Comparison of ENCODE assay signal across 8 cellular contexts in genomic region chr19:47049307-47049700, GRCh38. TPM values are rescaled to one million over a fixed set of nuclear protein-coding genes. Genes with fewer than 3 reads are reported as not detected.
DNase-seq lines count a peak whose midpoint lies in the region; ATAC-seq, FAIRE-seq and TF ChIP-seq lines count a peak whose summit lies in the region.

No MANE protein-coding gene starts in this region.

- ATAC-seq in HepG2: no peak
- ATAC-seq in right lobe of liver: no peak
- ATAC-seq in activated CD8-positive, alpha-beta T cell treated with anti-CD3 and anti-CD28 coated beads, Interleukin-2, amount 10 ng/mL, durations not matched to agents 7 days and 5 days: no peak
- ATAC-seq in upper lobe of right lung: no peak
- ATAC-seq in GM21381 (IDR thresholded peaks at IDR 0.05; ENCODE audit: unreplicated experiment): no peak

- H3K4me2 ChIP-seq in HepG2 (ENCODE audit: low read depth, low read length) (peak overlapping the region; percentile 59), hepatocyte (peak overlapping the region; percentile 64)

- no peak for FAIRE-seq in HepG2 (lab: Jason Lieb, UNC)

- CTCF ChIA-PET in HepG2 (lab: Yijun Ruan, JAX; ENCODE audit: low intra/inter-chr PET ratio, low total read pairs): no interaction called here
- CTCF ChIA-PET in activated CD8-positive, alpha-beta T cell treated with anti-CD3 and anti-CD28 coated beads, Interleukin-2, amount 10 ng/mL, durations not matched to agents 7 days and 5 days (lab: Charles Lee): no interaction called here

- BruUV-seq in HepG2 (replicated peaks; lab: Mats Ljungman, UMichigan): no TSS peak

- intact Hi-C loops in HepG2 (cut with micrococcal nuclease; ENCODE audit: unreplicated experiment) (no loop called here), right lobe of liver (cut with DNase I) (no loop called here), upper lobe of right lung (cut with DNase I) (no loop called here)

- peaks cover 2% of the 10 kb centered on the region for H3K36me3 Mint-ChIP-seq in activated CD8-positive, alpha-beta T cell treated with anti-CD3 and anti-CD28 coated beads, Interleukin-2, amount 10 ng/mL, durations not matched to agents 7 days and 5 days (ENCODE audit: low read depth)

- POLR2A ChIA-PET in HepG2 (lab: Yijun Ruan, JAX): interaction anchor here (1.2 kb wide), 1 partner anchor 9 kb away, joined by 6 read pairs; no protein-coding TSS in a partner anchor
- POLR2A ChIA-PET in activated CD8-positive, alpha-beta T cell treated with anti-CD3 and anti-CD28 coated beads, Interleukin-2, amount 10 ng/mL, durations not matched to agents 7 days and 5 days (lab: Charles Lee): no interaction called here

- H2AFZ ChIP-seq in HepG2 (ENCODE audit: low read length) (no peak overlapping the region), hepatocyte (peak overlapping the region; percentile 42)

- TF ChIP-seq EP300 in HepG2 (IDR thresholded peaks at IDR 0.05; ENCODE audit: low read depth in 2 of 2, low read length in 2 of 2) (no peak), HepG2 (CRISPR knock-in tag; IDR thresholded peaks at IDR 0.05; ENCODE audit: borderline replicate concordance) (no peak)

- peak overlapping the region; percentile 90 for H3K27ac Mint-ChIP-seq in activated CD8-positive, alpha-beta T cell treated with anti-CD3 and anti-CD28 coated beads, Interleukin-2, amount 10 ng/mL, durations not matched to agents 7 days and 5 days

- H3K4me1 Mint-ChIP-seq in activated CD8-positive, alpha-beta T cell treated with anti-CD3 and anti-CD28 coated beads, Interleukin-2, amount 10 ng/mL, durations not matched to agents 7 days and 5 days (ENCODE audit: low read depth): peaks cover 21% of the 10 kb centered on the region

- H4K20me1 ChIP-seq in HepG2 (ENCODE audit: insufficient read depth, low read length) (no peaks in the 10 kb centered on the region), hepatocyte (ENCODE audit: insufficient read depth, poor library complexity, severe bottlenecking) (no peaks in the 10 kb centered on the region)

- WGBS in HepG2 (ENCODE audit: low lambda C conversion rate): 40% methylated on average over 9 of the region's 9 CpGs
- 43% methylated on average over 6 of the region's 9 CpGs for WGBS in right lobe of liver (ENCODE audit: insufficient coverage, low coverage, low lambda C conversion rate, missing lambda C conversion rate)
- WGBS in hepatocyte (ENCODE audit: low lambda C conversion rate, missing lambda C conversion rate): 47% methylated on average over 9 of the region's 9 CpGs

- no peaks in the 10 kb centered on the region for H3K27me3 Mint-ChIP-seq in activated CD8-positive, alpha-beta T cell treated with anti-CD3 and anti-CD28 coated beads, Interleukin-2, amount 10 ng/mL, durations not matched to agents 7 days and 5 days (ENCODE audit: low read depth)

- TF ChIP-seq POLR2A in HepG2 (IDR thresholded peaks at IDR 0.05; ENCODE audit: insufficient read depth in 1 of 2, low read depth in 2 of 2, low read length in 2 of 2) (no peak), right lobe of liver (IDR thresholded peaks at IDR 0.05) (no peak)

- H3K79me2 ChIP-seq in HepG2 (ENCODE audit: insufficient read depth, low read length) (peaks cover 3% of the 10 kb centered on the region), hepatocyte (peaks cover 9% of the 10 kb centered on the region)

- peak overlapping the region; percentile 5 to 81 (median 42); a peak in 4 of 6 replicates for H3K4me3 ChIP-seq in HepG2 (replicated peaks in 1 of 3; ENCODE audit: insufficient read depth in 1 of 3, low read depth in 2 of 3, low read length in 3 of 3)
- peak overlapping the region in 1 of 3 donors; percentile 22 for H3K4me3 ChIP-seq in right lobe of liver
- no peak overlapping the region for H3K4me3 ChIP-seq in hepatocyte
- H3K4me3 ChIP-seq in upper lobe of right lung: peak overlapping the region; percentile 99

- no peak for TF ChIP-seq RAD21 in HepG2 (CRISPR knock-in tag; IDR thresholded peaks at IDR 0.05)

- H3K9me2 ChIP-seq in hepatocyte (replicated peaks; ENCODE audit: insufficient read depth): no peaks in the 10 kb centered on the region

- H3K27me3 ChIP-seq in HepG2 (ENCODE audit: control insufficient read depth in 1 of 2, insufficient read depth in 2 of 2, low read length in 2 of 2) (no peaks in the 10 kb centered on the region), right lobe of liver (no peaks in the 10 kb centered on the region), hepatocyte (no peaks in the 10 kb centered on the region), upper lobe of right lung (no peaks in the 10 kb centered on the region)

- H3K27ac ChIP-seq in HepG2 (ENCODE audit: extremely low read length, insufficient read depth, low read length) (no peak overlapping the region), right lobe of liver (no peak overlapping the region), hepatocyte (no peak overlapping the region), upper lobe of right lung (peak overlapping the region; percentile 63)

- H3K36me3 ChIP-seq in HepG2 (replicated peaks in 1 of 2; ENCODE audit: control insufficient read depth in 1 of 2, insufficient read depth in 2 of 2, low read length in 2 of 2) (no peaks in the 10 kb centered on the region), right lobe of liver (no peaks in the 10 kb centered on the region), hepatocyte (replicated peaks; ENCODE audit: insufficient read depth, low read depth) (no peaks in the 10 kb centered on the region), upper lobe of right lung (no peaks in the 10 kb centered on the region)

- no peak for DNase-seq in HepG2 (ENCODE audit: low spot score)
- no peak for DNase-seq in right lobe of liver
- DNase-seq in activated CD8-positive, alpha-beta T cell treated with anti-CD3 and anti-CD28 coated beads, Interleukin-2, amount 10 ng/mL, durations not matched to agents 7 days and 5 days: no peak
- DNase-seq in hepatocyte (ENCODE audit: low spot score): peak; percentile 34
- DNase-seq in upper lobe of right lung: no peak
- DNase-seq in NK-92 (lab: John Stamatoyannopoulos, UW; ENCODE audit: unreplicated experiment): no peak
- no peak for DNase-seq in DMS 273 (lab: John Stamatoyannopoulos, UW; ENCODE audit: unreplicated experiment)

- peak overlapping the region; percentile 85 for H3K4me3 Mint-ChIP-seq in activated CD8-positive, alpha-beta T cell treated with anti-CD3 and anti-CD28 coated beads, Interleukin-2, amount 10 ng/mL, durations not matched to agents 7 days and 5 days

- in situ Hi-C loops in HepG2 (cut with HindIII; ENCODE audit: extremely low pct_ligation_motif_present, low pct_unique_long_range_greater_than_20kb): no loop called here

- H3K9me3 Mint-ChIP-seq in activated CD8-positive, alpha-beta T cell treated with anti-CD3 and anti-CD28 coated beads, Interleukin-2, amount 10 ng/mL, durations not matched to agents 7 days and 5 days (ENCODE audit: insufficient read depth): no peaks in the 10 kb centered on the region

- TF ChIP-seq CTCF in HepG2 (CRISPR knock-in tag; IDR thresholded peaks at IDR 0.05) (no peak), right lobe of liver (IDR thresholded peaks at IDR 0.05) (no peak), hepatocyte (IDR thresholded peaks at IDR 0.05; ENCODE audit: poor library complexity) (no peak), upper lobe of right lung (IDR thresholded peaks at IDR 0.05) (no peak)

- no peak overlapping the region for H3K9ac ChIP-seq in HepG2 (ENCODE audit: insufficient read depth, low read depth, low read length)

- H3K4me1 ChIP-seq in HepG2 (ENCODE audit: insufficient read depth, low read length): peaks cover 15% of the 10 kb centered on the region
- no peaks in the 10 kb centered on the region for H3K4me1 ChIP-seq in right lobe of liver
- H3K4me1 ChIP-seq in hepatocyte (ENCODE audit: insufficient read depth): no peaks in the 10 kb centered on the region
- peaks cover 10% of the 10 kb centered on the region for H3K4me1 ChIP-seq in upper lobe of right lung

- H3K9me3 ChIP-seq in HepG2 (ENCODE audit: low read length): no peaks in the 10 kb centered on the region
- H3K9me3 ChIP-seq in right lobe of liver: no peaks in the 10 kb centered on the region
- H3K9me3 ChIP-seq in hepatocyte (ENCODE audit: low read depth): no peaks in the 10 kb centered on the region
- no peaks in the 10 kb centered on the region for H3K9me3 ChIP-seq in upper lobe of right lung

RNA-seq across cellular contexts. Expression of gene TMEM160, which starts 0.9 kb away (rescaled TPM):
- total RNA-seq in HepG2 (2016; rRNA removed; fragmentation: Illumina TruSeq; extraction: Trizol) (18.0 and 26.7 TPM in 2 replicates), right lobe of liver (10 to 100 TPM; 12.3 to 37.0 (median 17.2) TPM), hepatocyte (21.1 and 31.0 TPM in 2 replicates), upper lobe of right lung (28.0 TPM)
- total RNA-seq in HepG2 (2016; cell fraction: cytosol; rRNA removed; fragmentation: Illumina TruSeq; extraction: Trizol; ENCODE audit: low read depth): 44.8 and 45.5 TPM in 2 replicates
- 18.4 and 20.4 TPM in 2 replicates for total RNA-seq in HepG2 (2016; cell fraction: insoluble cytoplasmic fraction; rRNA removed; fragmentation: Illumina TruSeq; extraction: Trizol)
- total RNA-seq in HepG2 (2016; cell fraction: membrane; rRNA removed; fragmentation: Illumina TruSeq; extraction: Trizol): 36.3 and 50.1 TPM in 2 replicates
- 6.1 and 8.2 TPM in 2 replicates for total RNA-seq in HepG2 (2016; cell fraction: nucleus; rRNA removed; fragmentation: Illumina TruSeq; extraction: Trizol)
- polyA plus RNA-seq in HepG2 (2011; rRNA removed) (5.2 and 7.0 TPM in 2 replicates), hepatocyte (71.7 and 91.7 TPM in 2 replicates)
- polyA plus RNA-seq in HepG2 (2011; cell fraction: cytosol; rRNA removed): 9.2 and 27.5 TPM in 2 replicates
- 8.8 and 9.4 TPM in 2 replicates for polyA plus RNA-seq in HepG2 (2011; cell fraction: nucleus; rRNA removed)
- polyA plus RNA-seq in HepG2 (2012): 2.5 and 4.4 TPM in 2 replicates
- 46.7 and 50.4 TPM in 2 replicates for polyA plus RNA-seq in HepG2 (2016; cell fraction: cytosol; fragmentation: Illumina TruSeq; extraction: Trizol; ENCODE audit: low read depth)
- 13.9 and 21.8 TPM in 2 replicates for polyA plus RNA-seq in HepG2 (2016; cell fraction: insoluble cytoplasmic fraction; fragmentation: Illumina TruSeq; extraction: Trizol; ENCODE audit: low read depth)
- 29.2 and 30.8 TPM in 2 replicates for polyA plus RNA-seq in HepG2 (2016; cell fraction: membrane; fragmentation: Illumina TruSeq; extraction: Trizol; ENCODE audit: low read depth)
- 13.4 and 18.2 TPM in 2 replicates for polyA plus RNA-seq in HepG2 (2016; cell fraction: nucleus; fragmentation: Illumina TruSeq; extraction: Trizol; ENCODE audit: insufficient read depth, low read depth)
- polyA minus RNA-seq in HepG2 (2011; rRNA and poly(A)+ RNA removed; ENCODE audit: low replicate concordance): 9.5 and 9.9 TPM in 2 replicates
- polyA minus RNA-seq in HepG2 (2011; cell fraction: cytosol; rRNA and poly(A)+ RNA removed): 3.5 and 4.8 TPM in 2 replicates
- polyA minus RNA-seq in HepG2 (2011; cell fraction: nucleus; rRNA and poly(A)+ RNA removed): 1.1 and 2.2 TPM in 2 replicates
- total RNA-seq in activated CD8-positive, alpha-beta T cell treated with anti-CD3 and anti-CD28 coated beads, Interleukin-2, amount 10 ng/mL, durations not matched to agents 7 days and 5 days: 10 to 100 TPM; 74.4 to 76.8 TPM

RNA-seq across cellular contexts. Expression of gene NPAS1, which starts 29.7 kb away (rescaled TPM):
- total RNA-seq in HepG2 (2016; rRNA removed; fragmentation: Illumina TruSeq; extraction: Trizol) (0.29 and 0.35 TPM in 2 replicates), right lobe of liver (1 to 10 TPM in 2 of 6 experiments, not detected in 4; 1.3 to 1.7 TPM), hepatocyte (0.20 and 0.23 TPM in 2 replicates), upper lobe of right lung (1.3 TPM)
- 0.26 and 0.51 TPM in 2 replicates for total RNA-seq in HepG2 (2016; cell fraction: cytosol; rRNA removed; fragmentation: Illumina TruSeq; extraction: Trizol; ENCODE audit: low read depth)
- 0.16 and 0.30 TPM in 2 replicates for total RNA-seq in HepG2 (2016; cell fraction: insoluble cytoplasmic fraction; rRNA removed; fragmentation: Illumina TruSeq; extraction: Trizol)
- total RNA-seq in HepG2 (2016; cell fraction: membrane; rRNA removed; fragmentation: Illumina TruSeq; extraction: Trizol): 0.59 and 0.76 TPM in 2 replicates
- total RNA-seq in HepG2 (2016; cell fraction: nucleus; rRNA removed; fragmentation: Illumina TruSeq; extraction: Trizol): not detected in 2 replicates
- polyA plus RNA-seq in HepG2 (2011; rRNA removed) (2.9 and 3.9 TPM in 2 replicates), hepatocyte (4.5 and 5.5 TPM in 2 replicates)
- 2.3 and 4.0 TPM in 2 replicates for polyA plus RNA-seq in HepG2 (2011; cell fraction: cytosol; rRNA removed)
- polyA plus RNA-seq in HepG2 (2011; cell fraction: nucleus; rRNA removed): 13.1 and 15.5 TPM in 2 replicates
- 1.2 and 2.2 TPM in 2 replicates for polyA plus RNA-seq in HepG2 (2012)
- polyA plus RNA-seq in HepG2 (2016; cell fraction: cytosol; fragmentation: Illumina TruSeq; extraction: Trizol; ENCODE audit: low read depth): 0.76 and 1.1 TPM in 2 replicates
- 0.19 and 0.53 TPM in 2 replicates for polyA plus RNA-seq in HepG2 (2016; cell fraction: insoluble cytoplasmic fraction; fragmentation: Illumina TruSeq; extraction: Trizol; ENCODE audit: low read depth)
- 0.69 and 1.1 TPM in 2 replicates for polyA plus RNA-seq in HepG2 (2016; cell fraction: membrane; fragmentation: Illumina TruSeq; extraction: Trizol; ENCODE audit: low read depth)
- 1.2 TPM in 1 of 2 replicates, not detected in the other for polyA plus RNA-seq in HepG2 (2016; cell fraction: nucleus; fragmentation: Illumina TruSeq; extraction: Trizol; ENCODE audit: insufficient read depth, low read depth)
- 0.70 and 4.4 TPM in 2 replicates for polyA minus RNA-seq in HepG2 (2011; rRNA and poly(A)+ RNA removed; ENCODE audit: low replicate concordance)
- 1.1 and 2.8 TPM in 2 replicates for polyA minus RNA-seq in HepG2 (2011; cell fraction: cytosol; rRNA and poly(A)+ RNA removed)
- 0.99 and 1.8 TPM in 2 replicates for polyA minus RNA-seq in HepG2 (2011; cell fraction: nucleus; rRNA and poly(A)+ RNA removed)
- not detected for total RNA-seq in activated CD8-positive, alpha-beta T cell treated with anti-CD3 and anti-CD28 coated beads, Interleukin-2, amount 10 ng/mL, durations not matched to agents 7 days and 5 days
